Comparison of ENCODE assay signal across 24 cellular contexts in genomic region chr7:119465798-119466305, GRCh38.
A peak's percentile ranks its signal among the peaks of the same experiment; 100 is the strongest.
DNase-seq lines count a peak whose midpoint lies in the region; ATAC-seq, FAIRE-seq and TF ChIP-seq lines count a peak whose summit lies in the region.
"Had no signal": no experiment of that assay in that cellular context is flagged by ENCODE, and none has a peak within 500 bp of the region (broad histone marks: within the 10 kb centered on the region; RNA-seq: fewer than 3 reads in every experiment).

No MANE protein-coding gene starts in this region.

- H3K27ac ChIP-seq in body of pancreas = no peak overlapping the region
- H3K27ac ChIP-seq in pancreas = no peak overlapping the region
- H3K27ac ChIP-seq in MM.1S (ENCODE audit: low read length) = no peak overlapping the region
- H3K27ac ChIP-seq: BLaER1 had no signal

- no peak overlapping the region for H3K4me2 ChIP-seq in MM.1S (ENCODE audit: low read depth, low read length)
- H3K4me2 ChIP-seq: BLaER1 had no signal

- intact Hi-C loops in body of pancreas (cut with DNase I) (no loop called here), pancreas (cut with DNase I) (no loop called here)

- H3K4me3 ChIP-seq in body of pancreas (no peak overlapping the region), pancreas (no peak overlapping the region), MM.1S (ENCODE audit: low read length) (no peak overlapping the region)
- H3K4me3 ChIP-seq: BLaER1 had no signal

- H3K9me2 ChIP-seq in MM.1S (replicated peaks; ENCODE audit: insufficient read depth, low read length) = no peaks in the 10 kb centered on the region

- TF ChIP-seq CTCF in body of pancreas (IDR thresholded peaks at IDR 0.05) (no peak), pancreas (IDR thresholded peaks at IDR 0.05) (no peak), GM10266 (IDR thresholded peaks at IDR 0.05; ENCODE audit: control insufficient read depth, insufficient read depth, low read depth, missing control alignments) (no peak), MM.1S (IDR thresholded peaks at IDR 0.05; ENCODE audit: low read length) (no peak)

- H2AFZ ChIP-seq in MM.1S (ENCODE audit: low read length) = no peak overlapping the region

- H3K79me2 ChIP-seq in MM.1S (ENCODE audit: low read length) = no peaks in the 10 kb centered on the region

- peak; percentile 76 for ATAC-seq in body of pancreas
- peak; percentile 45 to 84 (median 65) for ATAC-seq in pancreas

- no peaks in the 10 kb centered on the region for H3K9me3 ChIP-seq in body of pancreas
- H3K9me3 ChIP-seq in pancreas = no peaks in the 10 kb centered on the region
- H3K9me3 ChIP-seq in MM.1S (replicated peaks; ENCODE audit: insufficient read depth, low read length) = no peaks in the 10 kb centered on the region
- H3K9me3 ChIP-seq: BE2C, BLaER1 had no signal

- no peak for TF ChIP-seq POLR2A in body of pancreas (IDR thresholded peaks at IDR 0.05)

- H3F3A ChIP-seq in MM.1S (ENCODE audit: insufficient read depth, low read length) = no peaks in the 10 kb centered on the region

- FAIRE-seq in pancreas (lab: Jason Lieb, UNC) = no peak
- FAIRE-seq: GM12891, GM19239 had no signal

- 9% methylated on average over 1 of the region's 1 CpG for WGBS in body of pancreas, 2 donors
- WGBS in pancreas, 2 donors = 0 to 5% methylated on average over 1 of the region's 1 CpG

- H3K36me3 ChIP-seq in body of pancreas (replicated peaks in 1 of 2; ENCODE audit: insufficient read depth in 1 of 2, low read depth in 2 of 2) (no peaks in the 10 kb centered on the region), pancreas (no peaks in the 10 kb centered on the region), MM.1S (replicated peaks; ENCODE audit: insufficient read depth, low read length) (no peaks in the 10 kb centered on the region)
- H3K36me3 ChIP-seq: BE2C, BLaER1 had no signal

- H3K27me3 ChIP-seq in body of pancreas = no peaks in the 10 kb centered on the region
- no peaks in the 10 kb centered on the region for H3K27me3 ChIP-seq in pancreas
- no peaks in the 10 kb centered on the region for H3K27me3 ChIP-seq in MM.1S (replicated peaks; ENCODE audit: insufficient read depth, low read length)
- H3K27me3 ChIP-seq: BE2C, BLaER1 had no signal

- DNase-seq in NCI-H69 (lab: John Stamatoyannopoulos, UW) (peak; percentile 17), body of pancreas (peak in 2 of 4 donors; percentile 44 to 58), pancreas (no peak), superior temporal gyrus (ENCODE audit: extremely low spot score) (peak; percentile 20), GM10266 (ENCODE audit: extremely low spot score) (no peak), MM.1S (no peak), kidney tubule cell (ENCODE audit: low spot score) (no peak)
- DNase-seq: 8988T; ACHN; BE2C; C1 segment of cervical spinal cord; CD4-positive, alpha-beta memory T cell; CD4-positive, CD25-positive, alpha-beta regulatory T cell; CD8-positive, alpha-beta memory T cell; COR-L47; DMS 273 treated with DMSO at 0.1 percent for 48 hours; DMS153; DMS79; DND-41; EL; GDM1 had no signal

- H3K4me1 ChIP-seq in body of pancreas = peaks cover 7% of the 10 kb centered on the region
- peaks cover 0 to 8% (median 0%) of the 10 kb centered on the region in 3 donors for H3K4me1 ChIP-seq in pancreas
- H3K4me1 ChIP-seq in MM.1S (ENCODE audit: low read length) = no peaks in the 10 kb centered on the region
- H3K4me1 ChIP-seq: BE2C, BLaER1 had no signal

- no peak overlapping the region for H3K9ac ChIP-seq in MM.1S (ENCODE audit: low read length)
- H3K9ac ChIP-seq: BLaER1 had no signal

- H4K20me1 ChIP-seq in MM.1S (ENCODE audit: insufficient read depth, low read length) = no peaks in the 10 kb centered on the region
- H4K20me1 ChIP-seq: BLaER1 had no signal

Comparison
In these comparisons a context has a peak if more than half of its experiments do, and no peak if none do; other contexts are left out.
1. DNase-seq: peak in NCI-H69 (single experiment) and superior temporal gyrus (single experiment); none in pancreas (0 of 6), GM10266 (single experiment), MM.1S (single experiment) and kidney tubule cell (single experiment).